ENCODE assay signal across 1 cellular context in genomic region chr5:132410451-132411381, GRCh38.
TF ChIP-seq lines count a peak whose summit lies in the region.

No MANE protein-coding gene starts in this region.

TF ChIP-seq in HepG2, 621 proteins besides CTCF, POLR2A, EP300 and RAD21 (continued from another document and continues in another):
- TF ChIP-seq ZBED4 (CRISPR knock-in tag; IDR thresholded peaks at IDR 0.05; ENCODE audit: borderline replicate concordance) (no peak; the same call in none of the 2 replicates), DDIT3 (CRISPR knock-in tag; IDR thresholded peaks at IDR 0.05) (no peak), WIZ (CRISPR knock-in tag; IDR thresholded peaks at IDR 0.05) (no peak), ZNF337 (CRISPR knock-in tag; IDR thresholded peaks at IDR 0.05; ENCODE audit: borderline replicate concordance, low read depth) (no peak), ZNF333 (CRISPR knock-in tag; IDR thresholded peaks at IDR 0.05; ENCODE audit: borderline replicate concordance) (no peak; the same call in 1 of the 2 replicates), GABPA (IDR thresholded peaks at IDR 0.05; ENCODE audit: low read depth, low read length) (no peak), GABPA (CRISPR knock-in tag; IDR thresholded peaks at IDR 0.05; ENCODE audit: low read depth) (no peak), ONECUT2 (CRISPR knock-in tag; IDR thresholded peaks at IDR 0.05) (no peak), TERF1 (CRISPR knock-in tag; IDR thresholded peaks at IDR 0.05) (no peak), ZNF564 (CRISPR knock-in tag; IDR thresholded peaks at IDR 0.05) (peak; percentile 67; the same call in 1 of the 2 replicates), ZNF34 (CRISPR knock-in tag; IDR thresholded peaks at IDR 0.05; ENCODE audit: borderline replicate concordance) (peak; percentile 56; the same call in 1 of the 2 replicates), PHF5A (CRISPR knock-in tag; IDR thresholded peaks at IDR 0.05; ENCODE audit: low read depth, unreplicated experiment) (no peak), MIER2 (CRISPR knock-in tag; IDR thresholded peaks at IDR 0.05) (no peak), NFIC (IDR thresholded peaks at IDR 0.05; ENCODE audit: low read length) (no peak), GLI4 (CRISPR knock-in tag; IDR thresholded peaks at IDR 0.05; ENCODE audit: borderline replicate concordance) (no peak), SMAD3 (CRISPR knock-in tag; IDR thresholded peaks at IDR 0.05) (no peak), ZSCAN22 (CRISPR knock-in tag; IDR thresholded peaks at IDR 0.05) (0 out of 2 replicates have a peak, but pooled peaks have one; percentile 41), FOXA1 (IDR thresholded peaks at IDR 0.05) (no peak), FOXA1 (CRISPR knock-in tag; IDR thresholded peaks at IDR 0.05) (peak; percentile 1; the same call in 1 of the 2 replicates), TEAD2 (CRISPR knock-in tag; IDR thresholded peaks at IDR 0.05) (no peak), ZNF354B (CRISPR knock-in tag; IDR thresholded peaks at IDR 0.05) (no peak), ZNF7 (CRISPR knock-in tag; IDR thresholded peaks at IDR 0.05) (no peak), HOXA7 (CRISPR knock-in tag; IDR thresholded peaks at IDR 0.05) (no peak), PITX1 (CRISPR knock-in tag; IDR thresholded peaks at IDR 0.05) (no peak), TAF15 (IDR thresholded peaks at IDR 0.05; ENCODE audit: low read depth, low read length, poor library complexity, severe bottlenecking) (no peak), TFDP1 (CRISPR knock-in tag; IDR thresholded peaks at IDR 0.05; ENCODE audit: borderline replicate concordance) (no peak; the same call in 1 of the 2 replicates), ZNF280D (CRISPR knock-in tag; IDR thresholded peaks at IDR 0.05) (no peak), KLF16 (CRISPR knock-in tag; IDR thresholded peaks at IDR 0.05) (no peak; a peak in 1 of 4 replicates), ZBTB38 (CRISPR knock-in tag; IDR thresholded peaks at IDR 0.05) (0 out of 2 replicates have a peak, but pooled peaks have one; percentile 2), TGIF2 (CRISPR knock-in tag; IDR thresholded peaks at IDR 0.05) (no peak), IRX3 (CRISPR knock-in tag; IDR thresholded peaks at IDR 0.05; ENCODE audit: borderline replicate concordance, low read depth) (no peak), ZNF510 (CRISPR knock-in tag; IDR thresholded peaks at IDR 0.05; ENCODE audit: low read depth) (0 out of 2 replicates have a peak, but pooled peaks have one; percentile 50), SRF (IDR thresholded peaks at IDR 0.05; ENCODE audit: low read depth, low read length) (no peak), TRAFD1 (CRISPR knock-in tag; IDR thresholded peaks at IDR 0.05; ENCODE audit: borderline replicate concordance) (no peak), SP2 (CRISPR knock-in tag; IDR thresholded peaks at IDR 0.05) (no peak), SMAD9 (CRISPR knock-in tag; IDR thresholded peaks at IDR 0.05) (no peak)
- TF ChIP-seq, protein P1, sequence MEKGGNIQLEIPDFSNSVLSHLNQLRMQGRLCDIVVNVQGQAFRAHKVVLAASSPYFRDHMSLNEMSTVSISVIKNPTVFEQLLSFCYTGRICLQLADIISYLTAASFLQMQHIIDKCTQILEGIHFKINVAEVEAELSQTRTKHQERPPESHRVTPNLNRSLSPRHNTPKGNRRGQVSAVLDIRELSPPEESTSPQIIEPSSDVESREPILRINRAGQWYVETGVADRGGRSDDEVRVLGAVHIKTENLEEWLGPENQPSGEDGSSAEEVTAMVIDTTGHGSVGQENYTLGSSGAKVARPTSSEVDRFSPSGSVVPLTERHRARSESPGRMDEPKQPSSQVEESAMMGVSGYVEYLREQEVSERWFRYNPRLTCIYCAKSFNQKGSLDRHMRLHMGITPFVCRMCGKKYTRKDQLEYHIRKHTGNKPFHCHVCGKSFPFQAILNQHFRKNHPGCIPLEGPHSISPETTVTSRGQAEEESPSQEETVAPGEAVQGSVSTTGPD (CRISPR knock-in tag; IDR thresholded peaks at IDR 0.05), result no peak
- TF ChIP-seq, protein P2, sequence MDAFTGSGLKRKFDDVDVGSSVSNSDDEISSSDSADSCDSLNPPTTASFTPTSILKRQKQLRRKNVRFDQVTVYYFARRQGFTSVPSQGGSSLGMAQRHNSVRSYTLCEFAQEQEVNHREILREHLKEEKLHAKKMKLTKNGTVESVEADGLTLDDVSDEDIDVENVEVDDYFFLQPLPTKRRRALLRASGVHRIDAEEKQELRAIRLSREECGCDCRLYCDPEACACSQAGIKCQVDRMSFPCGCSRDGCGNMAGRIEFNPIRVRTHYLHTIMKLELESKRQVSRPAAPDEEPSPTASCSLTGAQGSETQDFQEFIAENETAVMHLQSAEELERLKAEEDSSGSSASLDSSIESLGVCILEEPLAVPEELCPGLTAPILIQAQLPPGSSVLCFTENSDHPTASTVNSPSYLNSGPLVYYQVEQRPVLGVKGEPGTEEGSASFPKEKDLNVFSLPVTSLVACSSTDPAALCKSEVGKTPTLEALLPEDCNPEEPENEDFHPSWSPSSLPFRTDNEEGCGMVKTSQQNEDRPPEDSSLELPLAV (CRISPR knock-in tag; conservative IDR thresholded peaks at IDR 0.05; ENCODE audit: low read depth), result no peak
- TF ChIP-seq, protein P3, sequence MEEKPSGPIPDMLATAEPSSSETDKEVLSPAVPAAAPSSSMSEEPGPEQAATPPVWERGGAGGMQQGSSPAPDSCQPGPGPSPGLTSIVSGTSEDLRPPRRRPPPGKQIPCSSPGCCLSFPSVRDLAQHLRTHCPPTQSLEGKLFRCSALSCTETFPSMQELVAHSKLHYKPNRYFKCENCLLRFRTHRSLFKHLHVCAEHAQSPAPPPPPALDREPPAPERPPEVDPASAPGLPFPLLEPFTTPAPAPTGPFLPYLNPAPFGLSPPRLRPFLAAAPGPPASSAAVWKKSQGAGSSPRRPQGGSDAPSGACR (CRISPR knock-in tag; IDR thresholded peaks at IDR 0.05), result 0 out of 2 replicates have a peak, but pooled peaks have one; percentile 23
- TF ChIP-seq, protein P4, sequence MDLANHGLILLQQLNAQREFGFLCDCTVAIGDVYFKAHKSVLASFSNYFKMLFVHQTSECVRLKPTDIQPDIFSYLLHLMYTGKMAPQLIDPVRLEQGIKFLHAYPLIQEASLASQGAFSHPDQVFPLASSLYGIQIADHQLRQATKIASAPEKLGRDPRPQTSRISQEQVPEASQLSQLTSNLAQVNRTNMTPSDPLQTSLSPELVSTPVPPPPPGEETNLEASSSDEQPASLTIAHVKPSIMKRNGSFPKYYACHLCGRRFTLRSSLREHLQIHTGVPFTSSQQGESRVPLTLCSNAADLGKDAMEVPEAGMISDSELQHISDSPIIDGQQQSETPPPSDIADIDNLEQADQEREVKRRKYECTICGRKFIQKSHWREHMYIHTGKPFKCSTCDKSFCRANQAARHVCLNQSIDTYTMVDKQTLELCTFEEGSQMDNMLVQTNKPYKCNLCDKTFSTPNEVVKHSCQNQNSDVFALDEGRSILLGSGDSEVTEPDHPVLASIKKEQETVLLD (CRISPR knock-in tag; IDR thresholded peaks at IDR 0.05; ENCODE audit: low read depth), result 0 out of 2 replicates have a peak, but pooled peaks have one; percentile 42
- TF ChIP-seq, protein P5, sequence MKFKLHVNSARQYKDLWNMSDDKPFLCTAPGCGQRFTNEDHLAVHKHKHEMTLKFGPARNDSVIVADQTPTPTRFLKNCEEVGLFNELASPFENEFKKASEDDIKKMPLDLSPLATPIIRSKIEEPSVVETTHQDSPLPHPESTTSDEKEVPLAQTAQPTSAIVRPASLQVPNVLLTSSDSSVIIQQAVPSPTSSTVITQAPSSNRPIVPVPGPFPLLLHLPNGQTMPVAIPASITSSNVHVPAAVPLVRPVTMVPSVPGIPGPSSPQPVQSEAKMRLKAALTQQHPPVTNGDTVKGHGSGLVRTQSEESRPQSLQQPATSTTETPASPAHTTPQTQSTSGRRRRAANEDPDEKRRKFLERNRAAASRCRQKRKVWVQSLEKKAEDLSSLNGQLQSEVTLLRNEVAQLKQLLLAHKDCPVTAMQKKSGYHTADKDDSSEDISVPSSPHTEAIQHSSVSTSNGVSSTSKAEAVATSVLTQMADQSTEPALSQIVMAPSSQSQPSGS (CRISPR knock-in tag; IDR thresholded peaks at IDR 0.05), result no peak
